ENCODE assay signal across 20 cellular contexts in genomic region chr3:49531715-49532114, GRCh38. TPM values are rescaled to one million over a fixed set of nuclear protein-coding genes. Genes with fewer than 3 reads are reported as not detected.
DNase-seq lines count a peak whose midpoint lies in the region; ATAC-seq and TF ChIP-seq lines count a peak whose summit lies in the region.
"Had no signal": no experiment of that assay in that cellular context is flagged by ENCODE, and none has a peak within 500 bp of the region (broad histone marks: within the 10 kb centered on the region; RNA-seq: fewer than 3 reads in every experiment).

No MANE protein-coding gene starts in this region.

- no peaks in the 10 kb centered on the region for H3K9me3 Mint-ChIP-seq in activated CD8-positive, alpha-beta T cell treated with anti-CD3 and anti-CD28 coated beads for 36 hours
- H3K9me3 Mint-ChIP-seq in immature natural killer cell = no peaks in the 10 kb centered on the region
- no peaks in the 10 kb centered on the region for H3K9me3 Mint-ChIP-seq in stimulated activated memory B cell treated with anti-CD40 and anti-IgM and Interleukin-4, amounts not matched to agents 10 μg/mL and 1 μg/mL and 100 μg/mL, for 72 hours
- H3K9me3 Mint-ChIP-seq: CD8-positive, alpha-beta T cell; GM23338 had no signal

- H3K36me3 Mint-ChIP-seq in activated CD8-positive, alpha-beta T cell treated with anti-CD3 and anti-CD28 coated beads for 36 hours (ENCODE audit: low read depth) = peaks cover 21% of the 10 kb centered on the region
- peaks cover 0 to 15% (median 10%) of the 10 kb centered on the region in 3 donors for H3K36me3 Mint-ChIP-seq in immature natural killer cell
- H3K36me3 Mint-ChIP-seq in stimulated activated memory B cell treated with anti-CD40 and anti-IgM and Interleukin-4, amounts not matched to agents 10 μg/mL and 1 μg/mL and 100 μg/mL, for 72 hours = peaks cover 38% of the 10 kb centered on the region

- H3K27ac ChIP-seq in A673 (ENCODE audit: low read depth, low read length, poor library complexity, severe bottlenecking) = no peak overlapping the region
- no peak overlapping the region for H3K27ac ChIP-seq in GM23248
- H3K27ac ChIP-seq: BLaER1 treated with 17β-estradiol and CSF1 and Interleukin-3, amounts not matched to agents 10 nM and 100 nM; RWPE1 had no signal

- POLR2A ChIA-PET in A673 (lab: Charles Lee; ENCODE audit: low non-redundant PET) = no interaction called here
- POLR2A ChIA-PET in activated CD8-positive, alpha-beta T cell treated with anti-CD3 and anti-CD28 coated beads for 36 hours (lab: Charles Lee) = no interaction called here

- no peaks in the 10 kb centered on the region for H3K27me3 Mint-ChIP-seq in activated CD8-positive, alpha-beta T cell treated with anti-CD3 and anti-CD28 coated beads for 36 hours
- H3K27me3 Mint-ChIP-seq in immature natural killer cell (ENCODE audit: low read depth in 3 of 3) = peaks cover 0 to 2% (median 0%) of the 10 kb centered on the region in 3 donors
- H3K27me3 Mint-ChIP-seq in stimulated activated memory B cell treated with anti-CD40 and anti-IgM and Interleukin-4, amounts not matched to agents 10 μg/mL and 1 μg/mL and 100 μg/mL, for 72 hours = no peaks in the 10 kb centered on the region

- WGBS in GM23248 (ENCODE audit: low coverage in 1 of 2, low lambda C conversion rate in 2 of 2, missing lambda C conversion rate in 2 of 2), 2 experiments = 92 to 94% methylated on average over 16 of the region's 16 CpGs

- no peak overlapping the region for H2AFZ ChIP-seq in GM23248
- H2AFZ ChIP-seq: GM23338 had no signal

- H3K36me3 ChIP-seq in A673 (ENCODE audit: insufficient read depth, low read length, poor library complexity, severe bottlenecking) = no peaks in the 10 kb centered on the region
- H3K36me3 ChIP-seq in GM23248 (ENCODE audit: low read depth) = no peaks in the 10 kb centered on the region

- H3K4me3 Mint-ChIP-seq in activated CD8-positive, alpha-beta T cell treated with anti-CD3 and anti-CD28 coated beads for 36 hours = no peak overlapping the region
- no peak overlapping the region for H3K4me3 Mint-ChIP-seq in immature natural killer cell
- H3K4me3 Mint-ChIP-seq in stimulated activated memory B cell treated with anti-CD40 and anti-IgM and Interleukin-4, amounts not matched to agents 10 μg/mL and 1 μg/mL and 100 μg/mL, for 72 hours = no peak overlapping the region
- H3K4me3 Mint-ChIP-seq: CD8-positive, alpha-beta T cell; GM23338 had no signal

- TF ChIP-seq CTCF in A673 (conservative IDR thresholded peaks at IDR 0.05; ENCODE audit: low read depth, low read length) = no peak
- no peak for TF ChIP-seq CTCF in activated CD8-positive, alpha-beta T cell treated with anti-CD3 and anti-CD28 coated beads for 36 hours (IDR thresholded peaks at IDR 0.05)

- H3K27me3 ChIP-seq in A673 (replicated peaks; ENCODE audit: insufficient read depth, low read depth, low read length, poor library complexity) (no peaks in the 10 kb centered on the region), GM23248 (replicated peaks; ENCODE audit: insufficient read depth) (no peaks in the 10 kb centered on the region)
- H3K27me3 ChIP-seq: BLaER1 treated with 17β-estradiol and CSF1 and Interleukin-3, amounts not matched to agents 10 nM and 100 nM had no signal

- H3F3A ChIP-seq in GM23248 (ENCODE audit: insufficient read depth) = no peaks in the 10 kb centered on the region

- intact Hi-C loops in A673 (cut with micrococcal nuclease; ENCODE audit: unreplicated experiment) = no loop called here
- intact Hi-C loops in activated CD8-positive, alpha-beta T cell treated with anti-CD3 and anti-CD28 coated beads for 36 hours (cut with micrococcal nuclease) = no loop called here

- no peaks in the 10 kb centered on the region for H3K9me3 ChIP-seq in A673 (ENCODE audit: low read depth, low read length, poor library complexity, severe bottlenecking)
- no peaks in the 10 kb centered on the region for H3K9me3 ChIP-seq in GM23248 (ENCODE audit: low read depth)
- H3K9me3 ChIP-seq: BLaER1 treated with 17β-estradiol and CSF1 and Interleukin-3, amounts not matched to agents 10 nM and 100 nM had no signal

- CTCF ChIA-PET in A673 (lab: Charles Lee) = no interaction called here
- CTCF ChIA-PET in activated CD8-positive, alpha-beta T cell treated with anti-CD3 and anti-CD28 coated beads for 36 hours (lab: Charles Lee) = no interaction called here

- no peaks in the 10 kb centered on the region for H4K20me1 ChIP-seq in GM23248 (ENCODE audit: insufficient read depth)

- in situ Hi-C loops in GM23248 (cut with MboI) = no loop called here

- DNase-seq in A673 (ENCODE audit: low spot score) = no peak
- DNase-seq in activated CD8-positive, alpha-beta T cell treated with anti-CD3 and anti-CD28 coated beads for 36 hours = no peak
- no peak for DNase-seq in immature natural killer cell
- no peak for DNase-seq in GM23248
- DNase-seq: CD8-positive, alpha-beta T cell; DMS53; EL; NCI-H1105; NCI-H2081 treated with DMSO at 0.1 percent for 48 hours; NCI-H774; PC-3; SIG-M5 had no signal

- ATAC-seq in activated CD8-positive, alpha-beta T cell treated with anti-CD3 and anti-CD28 coated beads for 36 hours = no peak
- no peak for ATAC-seq in stimulated activated memory B cell treated with anti-CD40 and anti-IgM and Interleukin-4, amounts not matched to agents 10 μg/mL and 1 μg/mL and 100 μg/mL, for 72 hours
- ATAC-seq in HG02610 (IDR thresholded peaks at IDR 0.05; ENCODE audit: unreplicated experiment) = no peak
- ATAC-seq in HG02885 (IDR thresholded peaks at IDR 0.05; ENCODE audit: poor library complexity, unreplicated experiment) = no peak
- ATAC-seq: CD8-positive, alpha-beta T cell; GM12878; GM23338; HCT116; PC-3 had no signal

- no peaks in the 10 kb centered on the region for H3K4me1 ChIP-seq in A673 (ENCODE audit: insufficient read depth, low read length, poor library complexity, severe bottlenecking)
- H3K4me1 ChIP-seq in GM23248 (ENCODE audit: insufficient read depth) = peaks cover 7% of the 10 kb centered on the region; the same call in 1 of the 2 replicates

- peak overlapping the region; percentile 64 for H3K27ac Mint-ChIP-seq in activated CD8-positive, alpha-beta T cell treated with anti-CD3 and anti-CD28 coated beads for 36 hours
- peak overlapping the region in 4 of 6 donors; percentile 2 to 69 (median 38) for H3K27ac Mint-ChIP-seq in immature natural killer cell
- peak overlapping the region; percentile 39 for H3K27ac Mint-ChIP-seq in stimulated activated memory B cell treated with anti-CD40 and anti-IgM and Interleukin-4, amounts not matched to agents 10 μg/mL and 1 μg/mL and 100 μg/mL, for 72 hours
- H3K27ac Mint-ChIP-seq: CD8-positive, alpha-beta T cell; GM23338 had no signal

- H3K4me2 ChIP-seq in GM23248 (ENCODE audit: unreplicated experiment) = no peak overlapping the region
- H3K4me2 ChIP-seq: BLaER1 treated with 17β-estradiol and CSF1 and Interleukin-3, amounts not matched to agents 10 nM and 100 nM; GM23338 had no signal

- H3K79me2 ChIP-seq in GM23248 (ENCODE audit: insufficient read depth) = no peaks in the 10 kb centered on the region

- peaks cover 24% of the 10 kb centered on the region for H3K4me1 Mint-ChIP-seq in activated CD8-positive, alpha-beta T cell treated with anti-CD3 and anti-CD28 coated beads for 36 hours (ENCODE audit: low read depth)
- H3K4me1 Mint-ChIP-seq in immature natural killer cell = peaks cover 10 to 26% of the 10 kb centered on the region in 2 donors
- peaks cover 22% of the 10 kb centered on the region for H3K4me1 Mint-ChIP-seq in stimulated activated memory B cell treated with anti-CD40 and anti-IgM and Interleukin-4, amounts not matched to agents 10 μg/mL and 1 μg/mL and 100 μg/mL, for 72 hours

- TSS peak; percentile 20 for BruUV-seq in A673 (replicated peaks; lab: Mats Ljungman, UMichigan)

- no peaks in the 10 kb centered on the region for H3K9me2 ChIP-seq in GM23248 (ENCODE audit: insufficient read depth)

- H3K4me3 ChIP-seq in A673 (ENCODE audit: low read depth, low read length, poor library complexity, severe bottlenecking) (no peak overlapping the region), GM23248 (no peak overlapping the region)
- H3K4me3 ChIP-seq: BLaER1 treated with 17β-estradiol and CSF1 and Interleukin-3, amounts not matched to agents 10 nM and 100 nM; GM12878; GM23338 had no signal

- no peak overlapping the region for H3K9ac ChIP-seq in GM23248
- H3K9ac ChIP-seq: BLaER1 treated with 17β-estradiol and CSF1 and Interleukin-3, amounts not matched to agents 10 nM and 100 nM had no signal

RNA-seq across cellular contexts. Expression of gene BSN, which starts 22.6 kb away (rescaled TPM):
- 1.1 and 1.4 TPM in 2 replicates for total RNA-seq in A673 (2021)
- total RNA-seq in activated CD8-positive, alpha-beta T cell treated with anti-CD3 and anti-CD28 coated beads for 36 hours = under 1 TPM; 0.09 TPM
- polyA plus RNA-seq in immature natural killer cell = under 1 TPM in 1 of 3 donors, not detected in 2; 0.42 TPM
- total RNA-seq in GM23248 (2014; rRNA removed; shearing (Covaris generic)) = under 0.01 TPM in 2 replicates
- 0.03 and 0.08 TPM in 2 replicates for polyA plus RNA-seq in GM23248 (2016; fragmentation: Nextera tagmentation; extraction: Ambion mirVana)
